8 cellular contexts compared by ENCODE assay signal in genomic region chr1:148361427-148361901, GRCh38.
DNase-seq lines count a peak whose midpoint lies in the region; TF ChIP-seq lines count a peak whose summit lies in the region.
"Not testable (repeated sequence)": the region's sequence is repeated elsewhere in the genome, so short reads cannot be mapped to it uniquely, and the experiment has no call there.

No MANE protein-coding gene starts in this region.

- H3K4me1 Mint-ChIP-seq in T-helper 2 cell treated with Interferon-gamma antibody and Interleukin-4, amounts not matched to agents 5 μg/mL and 100 μg/mL, for 36 hours (ENCODE audit: low read depth) = peaks cover 41% of the 10 kb centered on the region

- H3K27ac ChIP-seq in osteoblast (ENCODE audit: low read depth, low read length); stomach smooth muscle (ENCODE audit: low read length): not testable (repeated sequence)

- not testable (repeated sequence) for H4K20me1 ChIP-seq in Loucy (ENCODE audit: insufficient read depth, low read length, poor library complexity, severe bottlenecking); osteoblast (ENCODE audit: insufficient read depth, low read length)

- DNase-seq in DMS53 treated with DMSO at 0.1 percent for 48 hours (lab: John Stamatoyannopoulos, UW; ENCODE audit: unreplicated experiment) (peak; percentile 61), osteoblast (ENCODE audit: insufficient read length, low spot score, missing footprints) (peak; percentile 11)
- peak; percentile 30 for DNase-seq in T-helper 2 cell treated with Interferon-gamma antibody and Interleukin-4, amounts not matched to agents 5 μg/mL and 100 μg/mL, for 36 hours (ENCODE audit: low spot score)
- DNase-seq in activated effector memory CD4-positive, alpha-beta T cell treated with Interleukin-2 at 50 U/mL for 16 hours = peak; percentile 36
- peak; percentile 17 for DNase-seq in effector CD4-positive, alpha-beta T cell

- not testable (repeated sequence) for H3K27ac Mint-ChIP-seq in T-helper 2 cell treated with Interferon-gamma antibody and Interleukin-4, amounts not matched to agents 5 μg/mL and 100 μg/mL, for 36 hours

- peaks cover 20% of the 10 kb centered on the region for H3K4me1 ChIP-seq in Loucy (ENCODE audit: insufficient read depth, low read length, poor library complexity, severe bottlenecking)
- H3K4me1 ChIP-seq in osteoblast (ENCODE audit: insufficient read depth, low read length); stomach smooth muscle (ENCODE audit: control insufficient read depth, insufficient read depth, low read length): not testable (repeated sequence)

- not testable (repeated sequence) for H3K4me3 ChIP-seq in Loucy (ENCODE audit: low read length, poor library complexity, severe bottlenecking); osteoblast (ENCODE audit: insufficient read depth, low read length)
- H3K4me3 ChIP-seq in iPS-18c (ENCODE audit: insufficient read depth, low read depth, low read length) (peak overlapping the region; percentile 51), stomach smooth muscle (ENCODE audit: low read length in 2 of 2) (peak overlapping the region; percentile 19 to 35)

- not testable (repeated sequence) for H3K9ac ChIP-seq in Loucy (ENCODE audit: low read depth, low read length, poor library complexity, severe bottlenecking); stomach smooth muscle (ENCODE audit: low read length in 2 of 2)

- not testable (repeated sequence) for H3F3A ChIP-seq in Loucy (ENCODE audit: low read depth)

- peaks cover 40% of the 10 kb centered on the region for H3K27me3 Mint-ChIP-seq in T-helper 2 cell treated with Interferon-gamma antibody and Interleukin-4, amounts not matched to agents 5 μg/mL and 100 μg/mL, for 36 hours (ENCODE audit: low read depth)

- H3K4me3 Mint-ChIP-seq in T-helper 2 cell treated with Interferon-gamma antibody and Interleukin-4, amounts not matched to agents 5 μg/mL and 100 μg/mL, for 36 hours = peak overlapping the region; percentile 79

- not testable (repeated sequence) for H3K4me2 ChIP-seq in Loucy (ENCODE audit: low read depth, low read length, poor library complexity, severe bottlenecking)
- peak overlapping the region; percentile 72 for H3K4me2 ChIP-seq in osteoblast (ENCODE audit: insufficient read depth, low read length)

- not testable (repeated sequence) for H3K36me3 ChIP-seq in Loucy (ENCODE audit: insufficient read depth, low read length); osteoblast (ENCODE audit: insufficient read depth, low read length); stomach smooth muscle (ENCODE audit: control insufficient read depth in 2 of 2, insufficient read depth in 2 of 2, low read length in 2 of 2)

- H3K9me3 Mint-ChIP-seq in T-helper 2 cell treated with Interferon-gamma antibody and Interleukin-4, amounts not matched to agents 5 μg/mL and 100 μg/mL, for 36 hours = not testable (repeated sequence)

- not testable (repeated sequence) for H3K79me2 ChIP-seq in Loucy (ENCODE audit: insufficient read depth, low read length); osteoblast (ENCODE audit: insufficient read depth, low read length)

- TF ChIP-seq CTCF in Loucy (conservative IDR thresholded peaks at IDR 0.05; ENCODE audit: low read length) = 0 out of 2 replicates have a peak, but pooled peaks have one; percentile 21
- TF ChIP-seq CTCF in osteoblast (IDR thresholded peaks at IDR 0.05; ENCODE audit: extremely low read depth, low read depth, low read length) = peak; percentile 13

- H3K9me3 ChIP-seq in Loucy (ENCODE audit: insufficient read depth, low read depth, low read length); iPS-18c (ENCODE audit: control insufficient read depth, insufficient read depth, low read length); osteoblast (ENCODE audit: low read depth, low read length); stomach smooth muscle (ENCODE audit: control insufficient read depth in 2 of 2, low read length in 2 of 2): not testable (repeated sequence)

- not testable (repeated sequence) for H3K36me3 Mint-ChIP-seq in T-helper 2 cell treated with Interferon-gamma antibody and Interleukin-4, amounts not matched to agents 5 μg/mL and 100 μg/mL, for 36 hours (ENCODE audit: low read depth)

- H3K9me2 ChIP-seq in Loucy (replicated peaks; ENCODE audit: low read depth, low read length) = not testable (repeated sequence)

- not testable (repeated sequence) for H2AFZ ChIP-seq in Loucy (ENCODE audit: low read length); osteoblast (ENCODE audit: low read length)

- not testable (repeated sequence) for H3K27me3 ChIP-seq in Loucy (ENCODE audit: insufficient read depth, low read length, poor library complexity, severe bottlenecking)
- H3K27me3 ChIP-seq in osteoblast (ENCODE audit: insufficient read depth, low read length) = peaks cover 20% of the 10 kb centered on the region
- H3K27me3 ChIP-seq in stomach smooth muscle (ENCODE audit: control insufficient read depth in 1 of 2, insufficient read depth in 2 of 2, low read length in 2 of 2) = peaks cover 14 to 22% of the 10 kb centered on the region in 2 donors

Comparison
In these comparisons a context has a peak if more than half of its experiments do, and no peak if none do; other contexts are left out.
1. DNase-seq: peak in every context shown above with its lines; median percentile 61 in DMS53 treated with DMSO at 0.1 percent for 48 hours; 36 in activated effector memory CD4-positive, alpha-beta T cell treated with Interleukin-2 at 50 U/mL for 16 hours; 30 in T-helper 2 cell treated with Interferon-gamma antibody and Interleukin-4, amounts not matched to agents 5 μg/mL and 100 μg/mL, for 36 hours; 17 in effector CD4-positive, alpha-beta T cell; 11 in osteoblast.